11 cellular contexts compared by ENCODE assay signal in genomic region chr6:167750956-167751358, GRCh38.
DNase-seq lines count a peak whose midpoint lies in the region; ATAC-seq and TF ChIP-seq lines count a peak whose summit lies in the region.
"Had no signal": no experiment of that assay in that cellular context is flagged by ENCODE, and none has a peak within 500 bp of the region (broad histone marks: within the 10 kb centered on the region; RNA-seq: fewer than 3 reads in every experiment).

No MANE protein-coding gene starts in this region.

- peak overlapping the region; percentile 13 to 36 (median 30) for H3K4me3 ChIP-seq in esophagus squamous epithelium
- no peak overlapping the region for H3K4me3 ChIP-seq in lung
- no peak overlapping the region for H3K4me3 ChIP-seq in aorta (ENCODE audit: low read length in 2 of 2)
- H3K4me3 ChIP-seq: SK-N-MC had no signal

- no peaks in the 10 kb centered on the region for H3K4me1 Mint-ChIP-seq in MCF 10A (ENCODE audit: insufficient read depth, unreplicated experiment)

- CTCF ChIA-PET in MCF 10A (lab: Yijun Ruan, JAX), result interaction anchor here (0.6 kb wide), 1 partner anchor 950 kb away, joined by 3 read pairs; no protein-coding TSS in a partner anchor

- TF ChIP-seq POLR2A in esophagus squamous epithelium (IDR thresholded peaks at IDR 0.05), result no peak

- H3K27ac Mint-ChIP-seq in MCF 10A (ENCODE audit: low read depth, unreplicated experiment), result no peak overlapping the region
- H3K27ac Mint-ChIP-seq: activated CD8-positive, alpha-beta T cell treated with anti-CD3 and anti-CD28 coated beads, Interleukin-2, amount 10 ng/mL, durations not matched to agents 7 days and 5 days had no signal

- no peaks in the 10 kb centered on the region for H3K9me3 Mint-ChIP-seq in MCF 10A (ENCODE audit: unreplicated experiment)

- DNase-seq in T47D (ENCODE audit: low read depth in 1 of 2, low spot score in 1 of 2), result peak; percentile 92 to 99
- DNase-seq in MCF 10A (ENCODE audit: unreplicated experiment), result no peak
- no peak for DNase-seq in esophagus squamous epithelium (lab: John Stamatoyannopoulos, UW)
- peak; percentile 91 for DNase-seq in lung (ENCODE audit: low spot score)
- no peak for DNase-seq in aorta
- DNase-seq in cortex of kidney (lab: John Stamatoyannopoulos, UW), result no peak
- DNase-seq: activated CD8-positive, alpha-beta T cell treated with anti-CD3 and anti-CD28 coated beads, Interleukin-2, amount 10 ng/mL, durations not matched to agents 7 days and 5 days; NCI-H187 had no signal

- H3K27ac ChIP-seq in esophagus squamous epithelium, result peak overlapping the region; percentile 72 to 85 (median 78)
- H3K27ac ChIP-seq in lung (ENCODE audit: low read depth in 1 of 2, low read length in 1 of 2), result peak overlapping the region in 1 of 2 donors; percentile 63
- H3K27ac ChIP-seq in aorta (ENCODE audit: low read depth in 1 of 2, low read length in 2 of 2), result no peak overlapping the region
- H3K27ac ChIP-seq: SK-N-MC had no signal

- BruUV-seq in MCF 10A (replicated peaks; lab: Mats Ljungman, UMichigan), result no TSS peak

- H3K9me3 ChIP-seq in esophagus squamous epithelium (no peaks in the 10 kb centered on the region), lung (ENCODE audit: control insufficient read depth in 2 of 2, insufficient read depth in 1 of 2, low read length in 1 of 2) (no peaks in the 10 kb centered on the region), aorta (ENCODE audit: control insufficient read depth, low read length) (no peaks in the 10 kb centered on the region)

- no peak overlapping the region for H3K4me3 Mint-ChIP-seq in MCF 10A (ENCODE audit: unreplicated experiment)
- H3K4me3 Mint-ChIP-seq: activated CD8-positive, alpha-beta T cell treated with anti-CD3 and anti-CD28 coated beads, Interleukin-2, amount 10 ng/mL, durations not matched to agents 7 days and 5 days had no signal

- intact Hi-C loops in MCF 10A (cut with micrococcal nuclease) (no loop called here), esophagus squamous epithelium (cut with DNase I) (no loop called here), aorta (cut with DNase I) (no loop called here)

- TF ChIP-seq CTCF in MCF 10A (IDR thresholded peaks at IDR 0.05; ENCODE audit: unreplicated experiment) (no peak), esophagus squamous epithelium (IDR thresholded peaks at IDR 0.05) (peak in 2 of 6 experiments; percentile 8 to 9), lung (IDR thresholded peaks at IDR 0.05; ENCODE audit: control extremely low read depth, extremely low read depth) (no peak)

- WGBS in esophagus squamous epithelium, 2 donors, result 29 to 50% methylated on average over 1 to 2 of the region's 4 CpGs
- WGBS in lung, 2 donors, result 46 to 68% methylated on average over 4 of the region's 4 CpGs
- 11 to 19% methylated on average over 4 of the region's 4 CpGs for WGBS in aorta, 2 donors

- in situ Hi-C loops in T47D (cut with HindIII; ENCODE audit: low pct_unique_long_range_greater_than_20kb, low sequenced_read_pairs), result no loop called here

- H3K4me1 ChIP-seq in esophagus squamous epithelium (peaks cover 10 to 59% (median 32%) of the 10 kb centered on the region in 3 donors), lung (ENCODE audit: control insufficient read depth in 2 of 2, insufficient read depth in 2 of 2, low read length in 2 of 2) (peaks cover 0 to 12% of the 10 kb centered on the region in 2 donors), aorta (ENCODE audit: control insufficient read depth in 1 of 2, insufficient read depth in 2 of 2, low read length in 2 of 2) (no peaks in the 10 kb centered on the region)

- H3K27me3 Mint-ChIP-seq in MCF 10A (ENCODE audit: insufficient read depth, unreplicated experiment), result peaks cover 58% of the 10 kb centered on the region

- POLR2A ChIA-PET in MCF 10A (lab: Yijun Ruan, JAX), result no interaction called here

- H3K36me3 Mint-ChIP-seq in MCF 10A (ENCODE audit: insufficient read depth, unreplicated experiment), result no peaks in the 10 kb centered on the region

- H3K27me3 ChIP-seq in esophagus squamous epithelium (peaks cover 0 to under 1% (median 0%) of the 10 kb centered on the region in 4 donors), lung (ENCODE audit: control insufficient read depth, insufficient read depth) (no peaks in the 10 kb centered on the region), aorta (ENCODE audit: control insufficient read depth in 1 of 2, insufficient read depth in 2 of 2, low read length in 1 of 2) (no peaks in the 10 kb centered on the region)

- ATAC-seq in lung (ENCODE audit: insufficient read depth, low FRiP score), result peak; percentile 89
- peak; percentile 20 for ATAC-seq in aorta (ENCODE audit: low FRiP score)
- no peak for ATAC-seq in HG03460 (IDR thresholded peaks at IDR 0.05; ENCODE audit: unreplicated experiment)
- ATAC-seq in GM18519 (IDR thresholded peaks at IDR 0.05; ENCODE audit: low FRiP score, unreplicated experiment), result no peak
- ATAC-seq: activated CD8-positive, alpha-beta T cell treated with anti-CD3 and anti-CD28 coated beads, Interleukin-2, amount 10 ng/mL, durations not matched to agents 7 days and 5 days had no signal

- no peaks in the 10 kb centered on the region for H3K36me3 ChIP-seq in esophagus squamous epithelium
- no peaks in the 10 kb centered on the region for H3K36me3 ChIP-seq in lung (ENCODE audit: control insufficient read depth in 2 of 2, insufficient read depth in 2 of 2, low read length in 2 of 2)
- no peaks in the 10 kb centered on the region for H3K36me3 ChIP-seq in aorta (ENCODE audit: control insufficient read depth in 1 of 2, insufficient read depth in 2 of 2, low read length in 1 of 2)

Comparison
In these comparisons a context has a peak if more than half of its experiments do, and no peak if none do; other contexts are left out.
1. DNase-seq: peak in T47D (2 of 2) and lung (single experiment); none in MCF 10A (single experiment), esophagus squamous epithelium (single experiment), aorta (0 of 2) and cortex of kidney (single experiment).
2. H3K27ac ChIP-seq: peak in esophagus squamous epithelium (4 of 4); none in aorta (0 of 2).
3. H3K4me3 ChIP-seq: peak in esophagus squamous epithelium (4 of 4); none in lung (single experiment) and aorta (0 of 2).
4. ATAC-seq: peak in lung (single experiment) and aorta (single experiment); none in HG03460 (single experiment) and GM18519 (single experiment).